In the genomic region with DNA sequence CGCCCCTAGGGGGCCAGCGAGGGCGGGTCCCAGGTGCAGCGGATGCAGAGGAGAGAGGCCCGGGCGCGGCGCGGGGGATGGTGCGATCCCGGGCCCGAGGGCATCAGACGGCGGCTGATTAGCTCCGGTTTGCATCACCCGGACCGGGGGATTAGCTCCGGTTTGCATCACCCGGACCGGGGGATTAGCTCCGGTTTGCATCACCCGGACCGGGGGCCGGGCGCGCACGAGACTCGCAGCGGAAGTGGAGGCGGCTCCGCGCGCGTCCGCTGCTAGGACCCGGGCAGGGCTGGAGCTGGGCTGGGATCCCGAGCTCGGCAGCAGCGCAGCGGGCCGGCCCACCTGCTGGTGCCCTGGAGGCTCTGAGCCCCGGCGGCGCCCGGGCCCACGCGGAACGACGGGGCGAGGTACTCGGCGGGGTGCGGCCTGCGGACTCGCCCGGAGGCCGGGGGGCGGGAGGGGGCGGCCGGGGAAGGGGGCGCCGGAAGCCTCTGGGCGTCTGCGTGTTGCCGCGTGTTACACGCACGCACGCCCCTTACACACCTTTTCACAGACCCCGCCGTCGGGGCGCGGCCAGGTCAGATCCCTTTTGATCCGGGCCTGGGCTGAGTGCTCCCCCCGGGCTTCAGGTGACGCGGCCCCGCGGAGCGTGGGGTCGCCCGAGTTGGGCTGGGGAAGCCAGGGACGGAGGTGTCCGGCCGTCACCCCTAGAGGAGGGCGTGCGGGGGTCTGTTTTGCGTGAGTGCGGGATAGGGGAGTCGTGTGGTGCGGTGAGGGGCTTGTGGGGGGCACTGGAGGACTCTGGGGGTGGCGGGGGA, we compare ENCODE assay signal across 1 cellular context.
TF ChIP-seq lines count a peak whose summit lies in the region.

No MANE protein-coding gene starts in this region.

TF ChIP-seq in K562, 482 proteins besides CTCF, POLR2A, EP300 and RAD21 (continued from another document and continues in another):
- TF ChIP-seq, protein P1, sequence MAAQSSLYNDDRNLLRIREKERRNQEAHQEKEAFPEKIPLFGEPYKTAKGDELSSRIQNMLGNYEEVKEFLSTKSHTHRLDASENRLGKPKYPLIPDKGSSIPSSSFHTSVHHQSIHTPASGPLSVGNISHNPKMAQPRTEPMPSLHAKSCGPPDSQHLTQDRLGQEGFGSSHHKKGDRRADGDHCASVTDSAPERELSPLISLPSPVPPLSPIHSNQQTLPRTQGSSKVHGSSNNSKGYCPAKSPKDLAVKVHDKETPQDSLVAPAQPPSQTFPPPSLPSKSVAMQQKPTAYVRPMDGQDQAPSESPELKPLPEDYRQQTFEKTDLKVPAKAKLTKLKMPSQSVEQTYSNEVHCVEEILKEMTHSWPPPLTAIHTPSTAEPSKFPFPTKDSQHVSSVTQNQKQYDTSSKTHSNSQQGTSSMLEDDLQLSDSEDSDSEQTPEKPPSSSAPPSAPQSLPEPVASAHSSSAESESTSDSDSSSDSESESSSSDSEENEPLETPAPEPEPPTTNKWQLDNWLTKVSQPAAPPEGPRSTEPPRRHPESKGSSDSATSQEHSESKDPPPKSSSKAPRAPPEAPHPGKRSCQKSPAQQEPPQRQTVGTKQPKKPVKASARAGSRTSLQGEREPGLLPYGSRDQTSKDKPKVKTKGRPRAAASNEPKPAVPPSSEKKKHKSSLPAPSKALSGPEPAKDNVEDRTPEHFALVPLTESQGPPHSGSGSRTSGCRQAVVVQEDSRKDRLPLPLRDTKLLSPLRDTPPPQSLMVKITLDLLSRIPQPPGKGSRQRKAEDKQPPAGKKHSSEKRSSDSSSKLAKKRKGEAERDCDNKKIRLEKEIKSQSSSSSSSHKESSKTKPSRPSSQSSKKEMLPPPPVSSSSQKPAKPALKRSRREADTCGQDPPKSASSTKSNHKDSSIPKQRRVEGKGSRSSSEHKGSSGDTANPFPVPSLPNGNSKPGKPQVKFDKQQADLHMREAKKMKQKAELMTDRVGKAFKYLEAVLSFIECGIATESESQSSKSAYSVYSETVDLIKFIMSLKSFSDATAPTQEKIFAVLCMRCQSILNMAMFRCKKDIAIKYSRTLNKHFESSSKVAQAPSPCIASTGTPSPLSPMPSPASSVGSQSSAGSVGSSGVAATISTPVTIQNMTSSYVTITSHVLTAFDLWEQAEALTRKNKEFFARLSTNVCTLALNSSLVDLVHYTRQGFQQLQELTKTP (IDR thresholded peaks at IDR 0.05; ENCODE audit: low read depth in 1 of 2, partially characterized antibody in 2 of 2), result peak in 1 of 2 experiments; percentile 93
- TF ChIP-seq ZNF24 (IDR thresholded peaks at IDR 0.05), result peak; percentile 66; the same call in 1 of the 2 replicates
- TF ChIP-seq, protein P2, sequence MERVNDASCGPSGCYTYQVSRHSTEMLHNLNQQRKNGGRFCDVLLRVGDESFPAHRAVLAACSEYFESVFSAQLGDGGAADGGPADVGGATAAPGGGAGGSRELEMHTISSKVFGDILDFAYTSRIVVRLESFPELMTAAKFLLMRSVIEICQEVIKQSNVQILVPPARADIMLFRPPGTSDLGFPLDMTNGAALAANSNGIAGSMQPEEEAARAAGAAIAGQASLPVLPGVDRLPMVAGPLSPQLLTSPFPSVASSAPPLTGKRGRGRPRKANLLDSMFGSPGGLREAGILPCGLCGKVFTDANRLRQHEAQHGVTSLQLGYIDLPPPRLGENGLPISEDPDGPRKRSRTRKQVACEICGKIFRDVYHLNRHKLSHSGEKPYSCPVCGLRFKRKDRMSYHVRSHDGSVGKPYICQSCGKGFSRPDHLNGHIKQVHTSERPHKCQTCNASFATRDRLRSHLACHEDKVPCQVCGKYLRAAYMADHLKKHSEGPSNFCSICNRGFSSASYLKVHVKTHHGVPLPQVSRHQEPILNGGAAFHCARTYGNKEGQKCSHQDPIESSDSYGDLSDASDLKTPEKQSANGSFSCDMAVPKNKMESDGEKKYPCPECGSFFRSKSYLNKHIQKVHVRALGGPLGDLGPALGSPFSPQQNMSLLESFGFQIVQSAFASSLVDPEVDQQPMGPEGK (CRISPR knock-in tag; IDR thresholded peaks at IDR 0.05; ENCODE audit: borderline replicate concordance), result no peak
- TF ChIP-seq ZNF778 (CRISPR knock-in tag; IDR thresholded peaks at IDR 0.05), result no peak
- TF ChIP-seq NFYB (IDR thresholded peaks at IDR 0.05; ENCODE audit: extremely low read depth, insufficient read length), result no peak
- TF ChIP-seq, protein P3, sequence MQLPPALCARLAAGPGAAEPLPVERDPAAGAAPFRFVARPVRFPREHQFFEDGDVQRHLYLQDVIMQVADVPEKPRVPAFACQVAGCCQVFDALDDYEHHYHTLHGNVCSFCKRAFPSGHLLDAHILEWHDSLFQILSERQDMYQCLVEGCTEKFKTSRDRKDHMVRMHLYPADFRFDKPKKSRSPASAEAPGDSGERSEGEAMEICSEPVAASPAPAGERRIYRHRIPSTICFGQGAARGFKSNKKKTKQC (CRISPR knock-in tag; IDR thresholded peaks at IDR 0.05), result peak; percentile 76; the same call in 1 of the 2 replicates
- TF ChIP-seq, protein P4, sequence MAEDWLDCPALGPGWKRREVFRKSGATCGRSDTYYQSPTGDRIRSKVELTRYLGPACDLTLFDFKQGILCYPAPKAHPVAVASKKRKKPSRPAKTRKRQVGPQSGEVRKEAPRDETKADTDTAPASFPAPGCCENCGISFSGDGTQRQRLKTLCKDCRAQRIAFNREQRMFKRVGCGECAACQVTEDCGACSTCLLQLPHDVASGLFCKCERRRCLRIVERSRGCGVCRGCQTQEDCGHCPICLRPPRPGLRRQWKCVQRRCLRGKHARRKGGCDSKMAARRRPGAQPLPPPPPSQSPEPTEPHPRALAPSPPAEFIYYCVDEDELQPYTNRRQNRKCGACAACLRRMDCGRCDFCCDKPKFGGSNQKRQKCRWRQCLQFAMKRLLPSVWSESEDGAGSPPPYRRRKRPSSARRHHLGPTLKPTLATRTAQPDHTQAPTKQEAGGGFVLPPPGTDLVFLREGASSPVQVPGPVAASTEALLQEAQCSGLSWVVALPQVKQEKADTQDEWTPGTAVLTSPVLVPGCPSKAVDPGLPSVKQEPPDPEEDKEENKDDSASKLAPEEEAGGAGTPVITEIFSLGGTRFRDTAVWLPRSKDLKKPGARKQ (CRISPR knock-in tag; IDR thresholded peaks at IDR 0.05), result no peak
- no peak for TF ChIP-seq RAD51 (IDR thresholded peaks at IDR 0.05; ENCODE audit: borderline replicate concordance, low read depth)
- peak; percentile 72; the same call in 1 of the 2 replicates for TF ChIP-seq DPF2 (IDR thresholded peaks at IDR 0.05)
- TF ChIP-seq PHB (CRISPR knock-in tag; IDR thresholded peaks at IDR 0.05), result no peak
- TF ChIP-seq MCM7 (IDR thresholded peaks at IDR 0.05), result no peak
- 0 out of 2 replicates have a peak, but pooled peaks have one; percentile 25 for TF ChIP-seq MEF2D (tag; conservative IDR thresholded peaks at IDR 0.05; ENCODE audit: low read depth)
- TF ChIP-seq, protein P5, sequence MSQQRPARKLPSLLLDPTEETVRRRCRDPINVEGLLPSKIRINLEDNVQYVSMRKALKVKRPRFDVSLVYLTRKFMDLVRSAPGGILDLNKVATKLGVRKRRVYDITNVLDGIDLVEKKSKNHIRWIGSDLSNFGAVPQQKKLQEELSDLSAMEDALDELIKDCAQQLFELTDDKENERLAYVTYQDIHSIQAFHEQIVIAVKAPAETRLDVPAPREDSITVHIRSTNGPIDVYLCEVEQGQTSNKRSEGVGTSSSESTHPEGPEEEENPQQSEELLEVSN (IDR thresholded peaks at IDR 0.05; ENCODE audit: borderline replicate concordance in 1 of 2, extremely low read depth in 1 of 2, insufficient read depth in 1 of 2, insufficient read length in 1 of 2, low read depth in 1 of 2, low read length in 1 of 2, poor library complexity in 1 of 2, severe bottlenecking in 1 of 2), result no peak
- TF ChIP-seq RFX1 (IDR thresholded peaks at IDR 0.05), result no peak
- TF ChIP-seq, protein P6, sequence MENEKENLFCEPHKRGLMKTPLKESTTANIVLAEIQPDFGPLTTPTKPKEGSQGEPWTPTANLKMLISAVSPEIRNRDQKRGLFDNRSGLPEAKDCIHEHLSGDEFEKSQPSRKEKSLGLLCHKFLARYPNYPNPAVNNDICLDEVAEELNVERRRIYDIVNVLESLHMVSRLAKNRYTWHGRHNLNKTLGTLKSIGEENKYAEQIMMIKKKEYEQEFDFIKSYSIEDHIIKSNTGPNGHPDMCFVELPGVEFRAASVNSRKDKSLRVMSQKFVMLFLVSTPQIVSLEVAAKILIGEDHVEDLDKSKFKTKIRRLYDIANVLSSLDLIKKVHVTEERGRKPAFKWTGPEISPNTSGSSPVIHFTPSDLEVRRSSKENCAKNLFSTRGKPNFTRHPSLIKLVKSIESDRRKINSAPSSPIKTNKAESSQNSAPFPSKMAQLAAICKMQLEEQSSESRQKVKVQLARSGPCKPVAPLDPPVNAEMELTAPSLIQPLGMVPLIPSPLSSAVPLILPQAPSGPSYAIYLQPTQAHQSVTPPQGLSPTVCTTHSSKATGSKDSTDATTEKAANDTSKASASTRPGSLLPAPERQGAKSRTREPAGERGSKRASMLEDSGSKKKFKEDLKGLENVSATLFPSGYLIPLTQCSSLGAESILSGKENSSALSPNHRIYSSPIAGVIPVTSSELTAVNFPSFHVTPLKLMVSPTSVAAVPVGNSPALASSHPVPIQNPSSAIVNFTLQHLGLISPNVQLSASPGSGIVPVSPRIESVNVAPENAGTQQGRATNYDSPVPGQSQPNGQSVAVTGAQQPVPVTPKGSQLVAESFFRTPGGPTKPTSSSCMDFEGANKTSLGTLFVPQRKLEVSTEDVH (IDR thresholded peaks at IDR 0.05; ENCODE audit: low read depth, partially characterized antibody), result peak; percentile 46
- TF ChIP-seq, protein P7, sequence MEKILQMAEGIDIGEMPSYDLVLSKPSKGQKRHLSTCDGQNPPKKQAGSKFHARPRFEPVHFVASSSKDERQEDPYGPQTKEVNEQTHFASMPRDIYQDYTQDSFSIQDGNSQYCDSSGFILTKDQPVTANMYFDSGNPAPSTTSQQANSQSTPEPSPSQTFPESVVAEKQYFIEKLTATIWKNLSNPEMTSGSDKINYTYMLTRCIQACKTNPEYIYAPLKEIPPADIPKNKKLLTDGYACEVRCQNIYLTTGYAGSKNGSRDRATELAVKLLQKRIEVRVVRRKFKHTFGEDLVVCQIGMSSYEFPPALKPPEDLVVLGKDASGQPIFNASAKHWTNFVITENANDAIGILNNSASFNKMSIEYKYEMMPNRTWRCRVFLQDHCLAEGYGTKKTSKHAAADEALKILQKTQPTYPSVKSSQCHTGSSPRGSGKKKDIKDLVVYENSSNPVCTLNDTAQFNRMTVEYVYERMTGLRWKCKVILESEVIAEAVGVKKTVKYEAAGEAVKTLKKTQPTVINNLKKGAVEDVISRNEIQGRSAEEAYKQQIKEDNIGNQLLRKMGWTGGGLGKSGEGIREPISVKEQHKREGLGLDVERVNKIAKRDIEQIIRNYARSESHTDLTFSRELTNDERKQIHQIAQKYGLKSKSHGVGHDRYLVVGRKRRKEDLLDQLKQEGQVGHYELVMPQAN (IDR thresholded peaks at IDR 0.05; ENCODE audit: borderline replicate concordance), result no peak
- no peak for TF ChIP-seq SMAD3 (CRISPR knock-in tag; conservative IDR thresholded peaks at IDR 0.05)
- no peak for TF ChIP-seq THRAP3 (IDR thresholded peaks at IDR 0.05; ENCODE audit: borderline replicate concordance)
- peak; percentile 97 for TF ChIP-seq ATF7 (IDR thresholded peaks at IDR 0.05)
- TF ChIP-seq NFE2 (IDR thresholded peaks at IDR 0.05; ENCODE audit: low read depth), result no peak; the same call in 1 of the 2 replicates
- TF ChIP-seq, protein P8, sequence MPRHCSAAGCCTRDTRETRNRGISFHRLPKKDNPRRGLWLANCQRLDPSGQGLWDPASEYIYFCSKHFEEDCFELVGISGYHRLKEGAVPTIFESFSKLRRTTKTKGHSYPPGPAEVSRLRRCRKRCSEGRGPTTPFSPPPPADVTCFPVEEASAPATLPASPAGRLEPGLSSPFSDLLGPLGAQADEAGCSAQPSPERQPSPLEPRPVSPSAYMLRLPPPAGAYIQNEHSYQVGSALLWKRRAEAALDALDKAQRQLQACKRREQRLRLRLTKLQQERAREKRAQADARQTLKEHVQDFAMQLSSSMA (CRISPR knock-in tag; IDR thresholded peaks at IDR 0.05), result no peak
- TF ChIP-seq PRPF4 (IDR thresholded peaks at IDR 0.05; ENCODE audit: insufficient read depth, low read depth, low read length, poor library complexity, severe bottlenecking), result peak; percentile 84
- TF ChIP-seq, protein P9, sequence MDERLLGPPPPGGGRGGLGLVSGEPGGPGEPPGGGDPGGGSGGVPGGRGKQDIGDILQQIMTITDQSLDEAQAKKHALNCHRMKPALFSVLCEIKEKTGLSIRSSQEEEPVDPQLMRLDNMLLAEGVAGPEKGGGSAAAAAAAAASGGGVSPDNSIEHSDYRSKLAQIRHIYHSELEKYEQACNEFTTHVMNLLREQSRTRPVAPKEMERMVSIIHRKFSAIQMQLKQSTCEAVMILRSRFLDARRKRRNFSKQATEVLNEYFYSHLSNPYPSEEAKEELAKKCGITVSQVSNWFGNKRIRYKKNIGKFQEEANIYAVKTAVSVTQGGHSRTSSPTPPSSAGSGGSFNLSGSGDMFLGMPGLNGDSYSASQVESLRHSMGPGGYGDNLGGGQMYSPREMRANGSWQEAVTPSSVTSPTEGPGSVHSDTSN (CRISPR knock-in tag; IDR thresholded peaks at IDR 0.05; ENCODE audit: low read depth), result no peak
- TF ChIP-seq, protein P9 (tag; conservative IDR thresholded peaks at IDR 0.05; ENCODE audit: low read depth), result no peak
- no peak for TF ChIP-seq SNIP1 (IDR thresholded peaks at IDR 0.05; ENCODE audit: low read depth)
- no peak for TF ChIP-seq MYBL2 (IDR thresholded peaks at IDR 0.05; ENCODE audit: low read depth)
- no peak for TF ChIP-seq MYBL2 (CRISPR knock-in tag; IDR thresholded peaks at IDR 0.05; ENCODE audit: borderline replicate concordance)
- TF ChIP-seq CBX3 (IDR thresholded peaks at IDR 0.05; ENCODE audit: borderline replicate concordance in 1 of 2, low read length in 2 of 2), result no peak
- TF ChIP-seq POU5F1 (IDR thresholded peaks at IDR 0.05; ENCODE audit: borderline replicate concordance, low read depth, low read length, partially characterized antibody), result no peak
- peak; percentile 71; the same call in 1 of the 2 replicates for TF ChIP-seq MED1 (CRISPR knock-in tag; IDR thresholded peaks at IDR 0.05; ENCODE audit: borderline replicate concordance)
- TF ChIP-seq MEIS2 (IDR thresholded peaks at IDR 0.05; ENCODE audit: partially characterized antibody), result peak; percentile 1
- peak in 1 of 2 experiments; percentile 81 for TF ChIP-seq NCOA2 (IDR thresholded peaks at IDR 0.05; ENCODE audit: partially characterized antibody in 2 of 2)
- TF ChIP-seq, protein P10, sequence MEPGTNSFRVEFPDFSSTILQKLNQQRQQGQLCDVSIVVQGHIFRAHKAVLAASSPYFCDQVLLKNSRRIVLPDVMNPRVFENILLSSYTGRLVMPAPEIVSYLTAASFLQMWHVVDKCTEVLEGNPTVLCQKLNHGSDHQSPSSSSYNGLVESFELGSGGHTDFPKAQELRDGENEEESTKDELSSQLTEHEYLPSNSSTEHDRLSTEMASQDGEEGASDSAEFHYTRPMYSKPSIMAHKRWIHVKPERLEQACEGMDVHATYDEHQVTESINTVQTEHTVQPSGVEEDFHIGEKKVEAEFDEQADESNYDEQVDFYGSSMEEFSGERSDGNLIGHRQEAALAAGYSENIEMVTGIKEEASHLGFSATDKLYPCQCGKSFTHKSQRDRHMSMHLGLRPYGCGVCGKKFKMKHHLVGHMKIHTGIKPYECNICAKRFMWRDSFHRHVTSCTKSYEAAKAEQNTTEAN (CRISPR knock-in tag; IDR thresholded peaks at IDR 0.05), result peak; percentile 92; the same call in 1 of the 2 replicates
- TF ChIP-seq NONO (IDR thresholded peaks at IDR 0.05; ENCODE audit: low read depth in 2 of 2, low read length in 1 of 2), result peak; percentile 51 to 77; a peak in 3 of 4 replicates
